ENCODE assay signal across 9 cellular contexts in the genomic region with DNA sequence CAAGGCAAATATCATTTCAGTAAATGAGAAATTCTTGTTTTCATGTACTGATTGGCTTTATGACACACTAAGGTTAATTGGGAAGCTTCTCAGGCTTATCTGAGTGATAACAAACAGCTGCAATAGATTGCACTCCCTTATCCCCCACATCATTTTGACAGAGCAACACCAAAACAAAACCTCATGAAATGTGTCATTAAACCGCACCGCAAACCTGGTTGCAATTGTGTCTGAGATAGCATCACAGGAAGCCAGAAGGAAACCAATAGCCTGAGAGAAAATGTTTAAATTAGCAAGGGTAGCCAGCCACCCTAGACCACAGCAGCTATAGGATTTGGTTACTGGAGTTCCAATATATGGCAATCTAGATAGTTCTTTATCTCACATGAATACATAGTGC. TPM values are rescaled to one million over a fixed set of nuclear protein-coding genes. Genes with fewer than 3 reads are reported as not detected.
DNase-seq lines count a peak whose midpoint lies in the region; ATAC-seq and TF ChIP-seq lines count a peak whose summit lies in the region.
"Had no signal": no experiment of that assay in that cellular context is flagged by ENCODE, and none has a peak within 500 bp of the region (broad histone marks: within the 10 kb centered on the region; RNA-seq: fewer than 3 reads in every experiment).

No MANE protein-coding gene starts in this region.

- H3K4me3 Mint-ChIP-seq in T-helper 1 cell treated with Interleukin-12 subunit alpha and Interleukin-12 subunit beta and Interleukin-4 antibody, amounts not matched to agents 30 μg/mL and 1 μg/mL, for 36 hours: no peak overlapping the region
- peak overlapping the region in 4 of 5 donors; percentile 3 to 56 (median 30) for H3K4me3 Mint-ChIP-seq in immature natural killer cell

- TF ChIP-seq CTCF in brain microvascular endothelial cell (IDR thresholded peaks at IDR 0.05; ENCODE audit: low read depth, low read length, missing control alignments): no peak

- peaks cover 5% of the 10 kb centered on the region for H3K9me3 Mint-ChIP-seq in T-helper 1 cell treated with Interleukin-12 subunit alpha and Interleukin-12 subunit beta and Interleukin-4 antibody, amounts not matched to agents 30 μg/mL and 1 μg/mL, for 36 hours
- H3K9me3 Mint-ChIP-seq in immature natural killer cell: no peaks in the 10 kb centered on the region

- in situ Hi-C loops in brain microvascular endothelial cell (cut with HindIII; ENCODE audit: low pct_ligation_motif_present, low sequenced_read_pairs): no loop called here

- H3K27ac Mint-ChIP-seq in T-helper 1 cell treated with Interleukin-12 subunit alpha and Interleukin-12 subunit beta and Interleukin-4 antibody, amounts not matched to agents 30 μg/mL and 1 μg/mL, for 36 hours: peak overlapping the region; percentile 79
- peak overlapping the region in 3 of 6 donors; percentile 5 to 76 (median 15) for H3K27ac Mint-ChIP-seq in immature natural killer cell

- peak; percentile 72 for ATAC-seq in GM18499 (IDR thresholded peaks at IDR 0.05; ENCODE audit: insufficient read depth, unreplicated experiment)
- peak; percentile 80 for ATAC-seq in HG02642 (IDR thresholded peaks at IDR 0.05; ENCODE audit: poor library complexity, unreplicated experiment)
- ATAC-seq: sciatic nerve had no signal

- peaks cover 62% of the 10 kb centered on the region for H3K27me3 Mint-ChIP-seq in T-helper 1 cell treated with Interleukin-12 subunit alpha and Interleukin-12 subunit beta and Interleukin-4 antibody, amounts not matched to agents 30 μg/mL and 1 μg/mL, for 36 hours (ENCODE audit: low read depth)
- peaks cover 15 to 51% (median 21%) of the 10 kb centered on the region in 3 donors for H3K27me3 Mint-ChIP-seq in immature natural killer cell (ENCODE audit: low read depth in 3 of 3)

- H3K36me3 Mint-ChIP-seq in T-helper 1 cell treated with Interleukin-12 subunit alpha and Interleukin-12 subunit beta and Interleukin-4 antibody, amounts not matched to agents 30 μg/mL and 1 μg/mL, for 36 hours (ENCODE audit: low read depth): no peaks in the 10 kb centered on the region
- no peaks in the 10 kb centered on the region for H3K36me3 Mint-ChIP-seq in immature natural killer cell

- H3K27ac ChIP-seq in brain microvascular endothelial cell: no peak overlapping the region

- H3K36me3 ChIP-seq in brain microvascular endothelial cell (replicated peaks): no peaks in the 10 kb centered on the region

- H3K4me1 Mint-ChIP-seq in T-helper 1 cell treated with Interleukin-12 subunit alpha and Interleukin-12 subunit beta and Interleukin-4 antibody, amounts not matched to agents 30 μg/mL and 1 μg/mL, for 36 hours (ENCODE audit: low read depth): peaks cover 16% of the 10 kb centered on the region
- H3K4me1 Mint-ChIP-seq in immature natural killer cell: peaks cover 22 to 38% of the 10 kb centered on the region in 2 donors

- H3K27me3 ChIP-seq in brain microvascular endothelial cell (replicated peaks): no peaks in the 10 kb centered on the region

- H3K4me3 ChIP-seq in brain microvascular endothelial cell (ENCODE audit: low read depth, low read length): no peak overlapping the region

- DNase-seq in immature natural killer cell (peak; percentile 81 to 86 (median 85)), SIG-M5 (lab: John Stamatoyannopoulos, UW) (no peak), amniotic stem cell (lab: John Stamatoyannopoulos, UW) (no peak), NCI-H748 (lab: John Stamatoyannopoulos, UW; ENCODE audit: unreplicated experiment) (no peak), brain microvascular endothelial cell (no peak)

RNA-seq across cellular contexts. Expression of a gene that starts 31.6 kb away (rescaled TPM):
- not detected for polyA plus RNA-seq in immature natural killer cell

Comparison
In these comparisons a context has a peak if more than half of its experiments do, and no peak if none do; other contexts are left out.
1. DNase-seq: peak in immature natural killer cell (3 of 3); none in SIG-M5 (single experiment), amniotic stem cell (single experiment), NCI-H748 (single experiment) and brain microvascular endothelial cell (single experiment).